ENCODE assay signal across 11 cellular contexts in the genomic region with DNA sequence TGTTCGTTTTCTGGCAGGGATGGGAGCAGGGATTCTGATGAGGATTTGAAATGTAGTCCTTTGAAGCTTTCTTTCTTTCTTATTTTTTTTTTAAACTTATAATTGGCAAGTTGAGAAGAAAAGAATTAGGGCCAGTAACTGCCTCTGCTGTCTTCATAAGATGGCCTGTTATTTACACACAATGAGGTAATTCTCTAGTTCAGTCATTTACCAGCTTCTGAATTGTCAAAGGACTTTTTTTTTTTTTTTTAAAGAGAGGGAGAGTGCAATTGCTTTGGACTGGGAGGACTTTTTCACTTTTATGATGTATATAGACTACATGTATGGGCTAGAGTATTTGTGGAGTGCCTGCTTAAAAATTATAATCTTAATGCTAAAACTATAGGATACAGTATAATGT. TPM values are rescaled to one million over a fixed set of nuclear protein-coding genes. Genes with fewer than 3 reads are reported as not detected.
DNase-seq lines count a peak whose midpoint lies in the region; TF ChIP-seq lines count a peak whose summit lies in the region.
"Had no signal": no experiment of that assay in that cellular context is flagged by ENCODE, and none has a peak within 500 bp of the region (broad histone marks: within the 10 kb centered on the region; RNA-seq: fewer than 3 reads in every experiment).

No MANE protein-coding gene starts in this region.

- H3K36me3 ChIP-seq in HUES48 (ENCODE audit: control insufficient read depth, insufficient read depth, low read length) (no peaks in the 10 kb centered on the region), mesodermal cell (ENCODE audit: control insufficient read depth, insufficient read depth, low read length) (peaks cover 24% of the 10 kb centered on the region), spleen (peaks cover 0 to 27% (median 0%) of the 10 kb centered on the region in 6 donors), BE2C (peaks cover 6% of the 10 kb centered on the region; the same call in 1 of the 2 replicates)
- H3K36me3 ChIP-seq in effector memory CD4-positive, alpha-beta T cell (ENCODE audit: control insufficient read depth, insufficient read depth, low read length): peaks cover 6% of the 10 kb centered on the region

- 71% methylated on average over 1 of the region's 1 CpG for WGBS in mesodermal cell (ENCODE audit: insufficient coverage in 2 of 2), 2 experiments
- 70 to 85% (median 73%) methylated on average over 1 of the region's 1 CpG for WGBS in spleen, 5 donors

- intact Hi-C loops in spleen (cut with DNase I; ENCODE audit: low total_unique reads): no loop called here
- intact Hi-C loops in posterior vena cava (cut with DNase I): no loop called here

- no peak overlapping the region for H3K9ac ChIP-seq in HUES48 (ENCODE audit: low read depth, low read length)

- H3K9me3 ChIP-seq in HUES48 (ENCODE audit: control insufficient read depth, insufficient read depth, low read length): no peaks in the 10 kb centered on the region
- no peaks in the 10 kb centered on the region for H3K9me3 ChIP-seq in mesodermal cell (ENCODE audit: control insufficient read depth, low read length)
- H3K9me3 ChIP-seq in spleen: peaks cover 0 to 7% (median 0%) of the 10 kb centered on the region in 8 donors
- H3K9me3 ChIP-seq in effector memory CD4-positive, alpha-beta T cell (ENCODE audit: control insufficient read depth, low read length): no peaks in the 10 kb centered on the region
- no peaks in the 10 kb centered on the region; the same call in 1 of the 2 replicates for H3K9me3 ChIP-seq in BE2C

- H3K4me1 ChIP-seq in HUES48 (ENCODE audit: control insufficient read depth, insufficient read depth, low read length) (peaks cover 33% of the 10 kb centered on the region), mesodermal cell (ENCODE audit: control insufficient read depth, insufficient read depth, low read length, poor library complexity, severe bottlenecking) (peaks cover 25% of the 10 kb centered on the region), spleen (peaks cover 0 to 50% (median 18%) of the 10 kb centered on the region in 6 donors), BE2C (no peaks in the 10 kb centered on the region; the same call in 1 of the 2 replicates)
- H3K4me1 ChIP-seq in effector memory CD4-positive, alpha-beta T cell (ENCODE audit: control insufficient read depth, insufficient read depth, low read length, poor library complexity, severe bottlenecking): no peaks in the 10 kb centered on the region

- TF ChIP-seq POLR2A in spleen (IDR thresholded peaks at IDR 0.05): no peak

- DNase-seq in choroid plexus epithelial cell (ENCODE audit: low read depth) (peak; percentile 26), spleen (no peak), BE2C (no peak), posterior vena cava (ENCODE audit: low spot score) (no peak), GM10266 (ENCODE audit: extremely low spot score) (no peak)
- DNase-seq in effector memory CD4-positive, alpha-beta T cell: no peak
- DNase-seq: central memory CD4-positive, alpha-beta T cell; MV-4-11 had no signal

- TF ChIP-seq CTCF in choroid plexus epithelial cell (conservative IDR thresholded peaks at IDR 0.05; ENCODE audit: low read depth, low read length) (no peak), spleen (IDR thresholded peaks at IDR 0.05 in 8 of 11, conservative IDR thresholded peaks at IDR 0.05 in 3 of 11) (no peak), BE2C (IDR thresholded peaks at IDR 0.05; ENCODE audit: low read depth, low read length) (no peak), GM10266 (IDR thresholded peaks at IDR 0.05; ENCODE audit: control insufficient read depth, insufficient read depth, low read depth, missing control alignments) (no peak)

- H3K27ac ChIP-seq in HUES48 (ENCODE audit: low read depth, low read length): peak overlapping the region; percentile 92
- peak overlapping the region; percentile 94 for H3K27ac ChIP-seq in mesodermal cell (ENCODE audit: low read depth, low read length, severe bottlenecking)
- peak overlapping the region in 7 of 8 donors; percentile 36 to 65 (median 52) for H3K27ac ChIP-seq in spleen
- H3K27ac ChIP-seq in effector memory CD4-positive, alpha-beta T cell (ENCODE audit: insufficient read depth, low read length, poor library complexity, severe bottlenecking): no peak overlapping the region

- H3K27me3 ChIP-seq in HUES48 (ENCODE audit: control insufficient read depth, insufficient read depth, low read length): no peaks in the 10 kb centered on the region
- no peaks in the 10 kb centered on the region for H3K27me3 ChIP-seq in spleen (replicated peaks in 1 of 7)
- H3K27me3 ChIP-seq in effector memory CD4-positive, alpha-beta T cell (replicated peaks; ENCODE audit: control insufficient read depth, insufficient read depth, low read length, poor library complexity, severe bottlenecking): no peaks in the 10 kb centered on the region
- H3K27me3 ChIP-seq in BE2C: no peaks in the 10 kb centered on the region

- no peak overlapping the region for H3K4me3 ChIP-seq in HUES48 (ENCODE audit: low read depth, low read length)
- no peak overlapping the region for H3K4me3 ChIP-seq in choroid plexus epithelial cell (ENCODE audit: low read depth, low read length)
- no peak overlapping the region for H3K4me3 ChIP-seq in mesodermal cell (ENCODE audit: extremely low read depth, insufficient read depth, low read length, poor library complexity, severe bottlenecking)
- no peak overlapping the region for H3K4me3 ChIP-seq in spleen
- H3K4me3 ChIP-seq in effector memory CD4-positive, alpha-beta T cell (ENCODE audit: insufficient read depth, low read depth, low read length, poor library complexity, severe bottlenecking): no peak overlapping the region
- no peak overlapping the region for H3K4me3 ChIP-seq in BE2C (ENCODE audit: low read depth, low read length)
- H3K4me3 ChIP-seq: skin epidermis had no signal

RNA-seq across cellular contexts. Expression of a gene that starts 29.1 kb away (rescaled TPM):
- 20.2 TPM for polyA plus RNA-seq in mesodermal cell (2013, experiment 1 of 2)
- polyA plus RNA-seq in mesodermal cell (2013, experiment 2 of 2): 22.4 TPM
- 10 to 100 TPM; 13.0 to 26.8 (median 21.2) TPM for total RNA-seq in spleen
- polyA plus RNA-seq in spleen: 1 to 10 TPM; 2.0 to 4.6 (median 2.3) TPM
- polyA plus RNA-seq in BE2C (2012; ENCODE audit: insufficient read depth, insufficient read length, low read depth): 5.7 TPM
- total RNA-seq in posterior vena cava: 10 to 100 TPM; 15.3 to 18.0 TPM
